In genomic region chrX:86369847-86370630, GRCh38 we compare ENCODE assay signal across 23 cellular contexts.
DNase-seq lines count a peak whose midpoint lies in the region; ATAC-seq and TF ChIP-seq lines count a peak whose summit lies in the region.
"Had no signal": no experiment of that assay in that cellular context is flagged by ENCODE, and none has a peak within 500 bp of the region (broad histone marks: within the 10 kb centered on the region; RNA-seq: fewer than 3 reads in every experiment).

No MANE protein-coding gene starts in this region.

- H3K27me3 ChIP-seq in PC-3 (ENCODE audit: low read length) (no peaks in the 10 kb centered on the region), liver (ENCODE audit: control insufficient read depth in 4 of 4, insufficient read depth in 4 of 4, low read length in 3 of 4) (no peaks in the 10 kb centered on the region), Karpas-422 (ENCODE audit: low read length) (no peaks in the 10 kb centered on the region)
- H3K27me3 ChIP-seq: BE2C had no signal

- no peaks in the 10 kb centered on the region for H3K9me2 ChIP-seq in PC-3 (replicated peaks; ENCODE audit: low read length)
- H3K9me2 ChIP-seq in Karpas-422 (replicated peaks; ENCODE audit: insufficient read depth, low read length), result no peaks in the 10 kb centered on the region

- DNase-seq in DMS53 treated with DMSO at 0.1 percent for 48 hours (lab: John Stamatoyannopoulos, UW; ENCODE audit: unreplicated experiment) (peak; percentile 57), PC-3 (peak; percentile 26), brain pericyte (ENCODE audit: low read depth, low spot score) (peak; percentile 17), nucleus accumbens (lab: John Stamatoyannopoulos, UW) (no peak), Karpas-422 (no peak), NCI-H1417 treated with DMSO at 0.1 percent for 48 hours (lab: John Stamatoyannopoulos, UW) (no peak)
- DNase-seq: ACHN; BE2C; CD8-positive, alpha-beta memory T cell; DMS 273 treated with DMSO at 0.1 percent for 48 hours; DND-41; NCI-H1092; NCI-H1436; NCI-H1930; NCI-H2107; NCI-H524 treated with DMSO at 0.1 percent for 48 hours; NK-92 treated with Interleukin-12 subunit alpha and Interleukin-12 subunit beta, amount 100 ng/mL, for 24 hours; SHP77 had no signal

- CTCF ChIA-PET in PC-3 (lab: Charles Lee), result no interaction called here

- H3K4me2 ChIP-seq in PC-3 (ENCODE audit: low read length), result no peak overlapping the region
- H3K4me2 ChIP-seq in Karpas-422 (ENCODE audit: low read depth, low read length, poor library complexity, severe bottlenecking), result no peak overlapping the region

- peak; percentile 69 for ATAC-seq in PC-3
- no peak for ATAC-seq in HG03457 (IDR thresholded peaks at IDR 0.05; ENCODE audit: unreplicated experiment)
- ATAC-seq: K562, Panc1 had no signal

- BruUV-seq in PC-3 (replicated peaks; lab: Mats Ljungman, UMichigan), result no TSS peak

- no peak overlapping the region for H3K4me3 ChIP-seq in PC-3 (ENCODE audit: low read length)
- H3K4me3 ChIP-seq in liver (ENCODE audit: low read depth in 1 of 3, low read length in 3 of 3), result no peak overlapping the region
- no peak overlapping the region for H3K4me3 ChIP-seq in Karpas-422 (ENCODE audit: low read length)
- H3K4me3 ChIP-seq: K562 had no signal

- TF ChIP-seq CTCF in PC-3 (conservative IDR thresholded peaks at IDR 0.05; ENCODE audit: low read depth, low read length) (no peak), liver (IDR thresholded peaks at IDR 0.05; ENCODE audit: low read depth, low read length, missing input control) (no peak)

- POLR2A ChIA-PET in PC-3 (lab: Charles Lee; ENCODE audit: unreplicated experiment), result no interaction called here

- 13% methylated on average over 3 of the region's 3 CpGs for WGBS in liver

- no peaks in the 10 kb centered on the region for H3F3A ChIP-seq in PC-3 (ENCODE audit: low read length, unreplicated experiment)

- H3K79me2 ChIP-seq in PC-3 (ENCODE audit: low read length) (no peaks in the 10 kb centered on the region), Karpas-422 (ENCODE audit: low read length) (no peaks in the 10 kb centered on the region)

- H3K4me1 ChIP-seq in PC-3 (ENCODE audit: insufficient read depth, low read length), result no peaks in the 10 kb centered on the region
- H3K4me1 ChIP-seq in liver (ENCODE audit: control insufficient read depth in 4 of 4, insufficient read depth in 4 of 4, low read length in 3 of 4), result peaks cover 0 to 7% (median 0%) of the 10 kb centered on the region in 4 donors
- no peaks in the 10 kb centered on the region for H3K4me1 ChIP-seq in Karpas-422 (ENCODE audit: low read length)
- H3K4me1 ChIP-seq: BE2C had no signal

- TF ChIP-seq RAD21 in liver (IDR thresholded peaks at IDR 0.05), result no peak

- H3K9ac ChIP-seq in PC-3 (ENCODE audit: low read length) (no peak overlapping the region), liver (ENCODE audit: low read depth in 1 of 2, low read length in 2 of 2) (no peak overlapping the region), Karpas-422 (ENCODE audit: low read length) (no peak overlapping the region)

- H3K36me3 ChIP-seq in PC-3 (ENCODE audit: low read depth, low read length) (no peaks in the 10 kb centered on the region), liver (ENCODE audit: control insufficient read depth in 4 of 4, insufficient read depth in 3 of 4, low read depth in 1 of 4, low read length in 3 of 4) (no peaks in the 10 kb centered on the region), Karpas-422 (ENCODE audit: insufficient read depth, low read length) (no peaks in the 10 kb centered on the region)
- H3K36me3 ChIP-seq: BE2C had no signal

- H2AFZ ChIP-seq in PC-3 (ENCODE audit: low read length), result no peak overlapping the region
- H2AFZ ChIP-seq in Karpas-422 (ENCODE audit: low read length), result no peak overlapping the region

- H4K20me1 ChIP-seq in PC-3 (ENCODE audit: low read length), result no peaks in the 10 kb centered on the region
- H4K20me1 ChIP-seq in Karpas-422 (ENCODE audit: insufficient read depth, low read depth, low read length), result no peaks in the 10 kb centered on the region

- intact Hi-C loops in PC-3 (cut with micrococcal nuclease), result no loop called here

- H3K27ac ChIP-seq in PC-3 (ENCODE audit: low read length) (no peak overlapping the region), liver (ENCODE audit: low read depth in 1 of 2, low read length in 2 of 2) (peak overlapping the region; percentile 1 to 42), Karpas-422 (ENCODE audit: low read length) (no peak overlapping the region)
- H3K27ac ChIP-seq: RWPE1 had no signal

- no peaks in the 10 kb centered on the region for H3K9me3 ChIP-seq in PC-3 (ENCODE audit: low read length)
- no peaks in the 10 kb centered on the region for H3K9me3 ChIP-seq in liver (ENCODE audit: control insufficient read depth in 4 of 4, low read length in 3 of 4)
- no peaks in the 10 kb centered on the region; the same call in 1 of the 2 replicates for H3K9me3 ChIP-seq in Karpas-422 (ENCODE audit: low read length)
- H3K9me3 ChIP-seq: BE2C had no signal

TF ChIP-seq in liver, 16 proteins besides CTCF, POLR2A, EP300 and RAD21:
- TF ChIP-seq RXRA (IDR thresholded peaks at IDR 0.05) (peak in 1 of 2 donors; percentile 29), FOXA1 (IDR thresholded peaks at IDR 0.05) (no peak), MAX (IDR thresholded peaks at IDR 0.05) (no peak), TAF1 (conservative IDR thresholded peaks at IDR 0.05) (no peak), FOXA2 (IDR thresholded peaks at IDR 0.05) (peak; percentile 15), NR2F2 (IDR thresholded peaks at IDR 0.05) (no peak), HNF4A (conservative IDR thresholded peaks at IDR 0.05) (peak; percentile 39 to 60), YY1 (IDR thresholded peaks at IDR 0.05) (no peak), REST (IDR thresholded peaks at IDR 0.05) (no peak)

Comparison
In these comparisons a context has a peak if more than half of its experiments do, and no peak if none do; other contexts are left out.
1. DNase-seq: peak in DMS53 treated with DMSO at 0.1 percent for 48 hours (single experiment), PC-3 (single experiment) and brain pericyte (single experiment); none in nucleus accumbens (0 of 56), Karpas-422 (single experiment) and NCI-H1417 treated with DMSO at 0.1 percent for 48 hours (single experiment).
2. H3K27ac ChIP-seq: peak in liver (2 of 2); none in PC-3 (single experiment) and Karpas-422 (single experiment).